Comparison of ENCODE assay signal across 9 cellular contexts in genomic region chr5:88785396-88786216, GRCh38.
DNase-seq lines count a peak whose midpoint lies in the region; ATAC-seq and TF ChIP-seq lines count a peak whose summit lies in the region.
"Had no signal": no experiment of that assay in that cellular context is flagged by ENCODE, and none has a peak within 500 bp of the region (broad histone marks: within the 10 kb centered on the region; RNA-seq: fewer than 3 reads in every experiment).

No MANE protein-coding gene starts in this region.

- no peaks in the 10 kb centered on the region for H3K9me3 Mint-ChIP-seq in natural killer cell treated with Interleukin-12 subunit alpha and Interleukin-12 subunit beta and Interleukin-15 and Interleukin-18, amount 100 ng/mL, for 72 hours

- peak overlapping the region; percentile 30 for H3K4me3 Mint-ChIP-seq in natural killer cell treated with Interleukin-12 subunit alpha and Interleukin-12 subunit beta and Interleukin-15 and Interleukin-18, amount 100 ng/mL, for 72 hours

- no peaks in the 10 kb centered on the region for H4K20me1 ChIP-seq in PC-9 (ENCODE audit: insufficient read depth)

- POLR2A ChIA-PET in AG04449 (lab: Yijun Ruan, JAX) (interaction anchor here (0.5 to 1.1 kb wide), 2 partner anchors 98 to 527 kb away, joined by 3 read pairs; no protein-coding TSS in a partner anchor), PC-9 (lab: Charles Lee; ENCODE audit: unreplicated experiment) (interaction anchor here (0.7 kb wide), 2 partner anchors 98 to 238 kb away, joined by 5 to 6 read pairs; partner anchors contain the start of gene MEF2C)

- H3F3A ChIP-seq in PC-9 (ENCODE audit: insufficient read depth, low read depth) = peaks cover 24% of the 10 kb centered on the region

- TF ChIP-seq CTCF in AG04449 (IDR thresholded peaks at IDR 0.05; ENCODE audit: insufficient read depth, low read length, missing control alignments) (no peak), PC-9 (conservative IDR thresholded peaks at IDR 0.05) (no peak), epithelial cell of proximal tubule (conservative IDR thresholded peaks at IDR 0.05; ENCODE audit: low read depth, low read length) (no peak)

- intact Hi-C loops in PC-9 (cut with micrococcal nuclease; ENCODE audit: unreplicated experiment) = loop anchor here (1.0 to 5.0 kb wide), 4 partner anchors 42 to 1373 kb away; partner anchors contain the start of genes CCNH and MEF2C

- DNase-seq in AG04449 (ENCODE audit: low read depth, low spot score) = peak; percentile 79
- DNase-seq in PC-9 = peak; percentile 68 to 93
- peak; percentile 99 for DNase-seq in epithelial cell of proximal tubule (ENCODE audit: low read depth)
- DNase-seq in natural killer cell treated with Interleukin-12 subunit alpha and Interleukin-12 subunit beta and Interleukin-15 and Interleukin-18, amount 100 ng/mL, for 72 hours (ENCODE audit: low spot score) = no peak
- no peak for DNase-seq in effector memory CD4-positive, alpha-beta T cell

- H3K9me3 ChIP-seq in PC-9 (ENCODE audit: insufficient read depth, low read depth) = no peaks in the 10 kb centered on the region
- H3K9me3 ChIP-seq in effector memory CD4-positive, alpha-beta T cell (ENCODE audit: control insufficient read depth, low read length) = no peaks in the 10 kb centered on the region

- H3K4me3 ChIP-seq in AG04449 (ENCODE audit: low read depth, low read length) = peak overlapping the region; percentile 38
- H3K4me3 ChIP-seq in PC-9 = peak overlapping the region; percentile 28; the same call in 1 of the 2 replicates
- H3K4me3 ChIP-seq in epithelial cell of proximal tubule (ENCODE audit: low read depth, low read length) = peak overlapping the region; percentile 29
- H3K4me3 ChIP-seq in effector memory CD4-positive, alpha-beta T cell (ENCODE audit: insufficient read depth, low read depth, low read length, poor library complexity, severe bottlenecking) = no peak overlapping the region
- H3K4me3 ChIP-seq: skin epidermis had no signal

- H3K4me1 ChIP-seq in PC-9 (replicated peaks; ENCODE audit: insufficient read depth) = peaks cover 32% of the 10 kb centered on the region
- no peaks in the 10 kb centered on the region for H3K4me1 ChIP-seq in effector memory CD4-positive, alpha-beta T cell (ENCODE audit: control insufficient read depth, insufficient read depth, low read length, poor library complexity, severe bottlenecking)

- peak overlapping the region in 1 of 2 donors; percentile 51 for H3K27ac Mint-ChIP-seq in natural killer cell treated with Interleukin-12 subunit alpha and Interleukin-12 subunit beta and Interleukin-15 and Interleukin-18, amount 100 ng/mL, for 72 hours

- no peaks in the 10 kb centered on the region for H3K79me2 ChIP-seq in PC-9 (ENCODE audit: low read depth)

- no peaks in the 10 kb centered on the region for H3K27me3 ChIP-seq in PC-9 (ENCODE audit: insufficient read depth, low read depth)
- H3K27me3 ChIP-seq in effector memory CD4-positive, alpha-beta T cell (replicated peaks; ENCODE audit: control insufficient read depth, insufficient read depth, low read length, poor library complexity, severe bottlenecking) = no peaks in the 10 kb centered on the region

- H3K9me2 ChIP-seq in PC-9 (ENCODE audit: insufficient read depth) = no peaks in the 10 kb centered on the region

- peaks cover 4 to 7% of the 10 kb centered on the region in 2 donors for H3K4me1 Mint-ChIP-seq in natural killer cell treated with Interleukin-12 subunit alpha and Interleukin-12 subunit beta and Interleukin-15 and Interleukin-18, amount 100 ng/mL, for 72 hours (ENCODE audit: low read depth in 2 of 2)

- CTCF ChIA-PET in AG04449 (lab: Yijun Ruan, JAX) = no interaction called here
- CTCF ChIA-PET in PC-9 (lab: Charles Lee) = no interaction called here

- H3K4me2 ChIP-seq in PC-9 = peak overlapping the region; percentile 67

- peak; percentile 71 for ATAC-seq in GM18868 (IDR thresholded peaks at IDR 0.05; ENCODE audit: unreplicated experiment)
- ATAC-seq in HG03159 (IDR thresholded peaks at IDR 0.05; ENCODE audit: unreplicated experiment) = peak; percentile 53
- ATAC-seq in natural killer cell treated with Interleukin-12 subunit alpha and Interleukin-12 subunit beta and Interleukin-15 and Interleukin-18, amount 100 ng/mL, for 72 hours = peak in 1 of 2 donors; percentile 61
- ATAC-seq in GM19328 (IDR thresholded peaks at IDR 0.05; ENCODE audit: unreplicated experiment) = no peak

- BruUV-seq in PC-9 (replicated peaks; lab: Mats Ljungman, UMichigan) = no TSS peak

- H3K36me3 Mint-ChIP-seq in natural killer cell treated with Interleukin-12 subunit alpha and Interleukin-12 subunit beta and Interleukin-15 and Interleukin-18, amount 100 ng/mL, for 72 hours = no peaks in the 10 kb centered on the region

- no peaks in the 10 kb centered on the region for H3K36me3 ChIP-seq in PC-9 (ENCODE audit: low read depth)
- no peaks in the 10 kb centered on the region for H3K36me3 ChIP-seq in effector memory CD4-positive, alpha-beta T cell (ENCODE audit: control insufficient read depth, insufficient read depth, low read length)

- peak overlapping the region; percentile 62; the same call in 1 of the 2 replicates for H2AFZ ChIP-seq in PC-9

- H3K27me3 Mint-ChIP-seq in natural killer cell treated with Interleukin-12 subunit alpha and Interleukin-12 subunit beta and Interleukin-15 and Interleukin-18, amount 100 ng/mL, for 72 hours = no peaks in the 10 kb centered on the region

- H3K27ac ChIP-seq in PC-9 = peak overlapping the region; percentile 96
- no peak overlapping the region for H3K27ac ChIP-seq in effector memory CD4-positive, alpha-beta T cell (ENCODE audit: insufficient read depth, low read length, poor library complexity, severe bottlenecking)

Comparison
In these comparisons a context has a peak if more than half of its experiments do, and no peak if none do; other contexts are left out.
1. DNase-seq: peak in AG04449 (single experiment), PC-9 (2 of 2) and epithelial cell of proximal tubule (single experiment); none in natural killer cell treated with Interleukin-12 subunit alpha and Interleukin-12 subunit beta and Interleukin-15 and Interleukin-18, amount 100 ng/mL, for 72 hours (single experiment) and effector memory CD4-positive, alpha-beta T cell (0 of 3).